In genomic region chr12:111160350-111161142, GRCh38 we compare ENCODE assay signal across 26 cellular contexts.
DNase-seq lines count a peak whose midpoint lies in the region; ATAC-seq, FAIRE-seq and TF ChIP-seq lines count a peak whose summit lies in the region.
"Had no signal": no experiment of that assay in that cellular context is flagged by ENCODE, and none has a peak within 500 bp of the region (broad histone marks: within the 10 kb centered on the region; RNA-seq: fewer than 3 reads in every experiment).

No MANE protein-coding gene starts in this region.

- H3K9ac ChIP-seq in HepG2 (ENCODE audit: insufficient read depth, low read depth, low read length): no peak overlapping the region

- H3K9me3 ChIP-seq in SJCRH30 (replicated peaks) (no peaks in the 10 kb centered on the region), HepG2 (ENCODE audit: low read length) (no peaks in the 10 kb centered on the region)
- H3K9me3 ChIP-seq: heart right ventricle, left ventricle myocardium inferior, thoracic aorta had no signal

- H3K27me3 ChIP-seq in SJCRH30 (no peaks in the 10 kb centered on the region), HepG2 (ENCODE audit: control insufficient read depth in 1 of 2, insufficient read depth in 2 of 2, low read length in 2 of 2) (no peaks in the 10 kb centered on the region; a peak in 2 of 5 replicates)

- TF ChIP-seq POLR2A in HepG2 (IDR thresholded peaks at IDR 0.05; ENCODE audit: insufficient read depth in 1 of 2, low read depth in 2 of 2, low read length in 2 of 2): no peak

- TF ChIP-seq RAD21 in HepG2 (CRISPR knock-in tag; IDR thresholded peaks at IDR 0.05): no peak

- no TSS peak for BruUV-seq in HepG2 (replicated peaks; lab: Mats Ljungman, UMichigan)

- POLR2A ChIA-PET in HepG2 (lab: Yijun Ruan, JAX): no interaction called here

- no peak overlapping the region for H2AFZ ChIP-seq in HepG2 (ENCODE audit: low read length)

- ATAC-seq in HepG2: no peak
- no peak for ATAC-seq in GM21390 (IDR thresholded peaks at IDR 0.05; ENCODE audit: unreplicated experiment)
- ATAC-seq: activated CD8-positive, alpha-beta T cell treated with anti-CD3 and anti-CD28 coated beads, Interleukin-2, amount 10 ng/mL, durations not matched to agents 7 days and 5 days; GM12878; stimulated activated naive B cell treated with anti-CD40 and anti-IgM and Interleukin-4, amounts not matched to agents 10 μg/mL and 1 μg/mL and 100 μg/mL, for 72 hours had no signal

- whole genome bisulfite sequencing in HepG2 (ENCODE audit: low lambda C conversion rate): 37% methylated on average over 13 of the region's 25 CpGs

- no peaks in the 10 kb centered on the region for H3K79me2 ChIP-seq in HepG2 (ENCODE audit: insufficient read depth, low read length)

- H3K4me3 ChIP-seq in SJCRH30: no peak overlapping the region
- no peak overlapping the region for H3K4me3 ChIP-seq in HepG2 (replicated peaks in 1 of 3; ENCODE audit: insufficient read depth in 1 of 3, low read depth in 2 of 3, low read length in 3 of 3)
- H3K4me3 ChIP-seq: GM12878, heart right ventricle, left ventricle myocardium inferior, thoracic aorta had no signal

- H4K20me1 ChIP-seq in HepG2 (ENCODE audit: insufficient read depth, low read length): 0 out of 2 replicates have a peak, but pooled peaks cover 2% of the 10 kb centered on the region

- peak overlapping the region; percentile 35 for H3K27ac ChIP-seq in SJCRH30
- no peak overlapping the region for H3K27ac ChIP-seq in HepG2 (ENCODE audit: extremely low read length, insufficient read depth, low read length)
- H3K27ac ChIP-seq: 22Rv1, heart right ventricle, left ventricle myocardium inferior, thoracic aorta had no signal

- in situ Hi-C loops in HepG2 (cut with HindIII; ENCODE audit: extremely low pct_ligation_motif_present, low pct_unique_long_range_greater_than_20kb): no loop called here

- peaks cover 16% of the 10 kb centered on the region for H3K4me1 ChIP-seq in SJCRH30
- no peaks in the 10 kb centered on the region for H3K4me1 ChIP-seq in HepG2 (ENCODE audit: insufficient read depth, low read length)

- no peak for FAIRE-seq in HepG2 (lab: Jason Lieb, UNC)
- FAIRE-seq: GM12878, small intestine had no signal

- H3K36me3 ChIP-seq in SJCRH30: no peaks in the 10 kb centered on the region
- no peaks in the 10 kb centered on the region for H3K36me3 ChIP-seq in HepG2 (replicated peaks in 1 of 2; ENCODE audit: control insufficient read depth in 1 of 2, insufficient read depth in 2 of 2, low read length in 2 of 2)
- H3K36me3 ChIP-seq: heart right ventricle, left ventricle myocardium inferior, thoracic aorta had no signal

- no peak overlapping the region for H3K4me2 ChIP-seq in HepG2 (ENCODE audit: low read depth, low read length)

- DNase-seq in NCI-H1105 treated with DMSO at 0.1 percent for 48 hours (lab: John Stamatoyannopoulos, UW): peak; percentile 11
- no peak for DNase-seq in NCI-H1105 (lab: John Stamatoyannopoulos, UW)
- DNase-seq in SJCRH30: peak; percentile 90 to 91
- no peak for DNase-seq in HepG2 (ENCODE audit: low spot score)
- DNase-seq in DMS79 (lab: John Stamatoyannopoulos, UW): no peak
- DNase-seq in cortex of kidney (lab: John Stamatoyannopoulos, UW): no peak
- no peak for DNase-seq in NCI-H1092 treated with DMSO at 0.1 percent for 48 hours (lab: John Stamatoyannopoulos, UW)
- DNase-seq: activated CD8-positive, alpha-beta T cell treated with anti-CD3 and anti-CD28 coated beads, Interleukin-2, amount 10 ng/mL, durations not matched to agents 7 days and 5 days; activated T-cell treated with anti-CD3 and anti-CD28 coated beads, Interleukin-2, amount 50 U/mL, for 1 hour; anterior cingulate cortex; caudate nucleus; CD4-positive, alpha-beta memory T cell; DMS53; heart right ventricle; left ventricle myocardium inferior; midbrain; NCI-H2029 treated with DMSO at 0.1 percent for 48 hours; NCI-H510A treated with DMSO at 0.1 percent for 48 hours; small intestine; stimulated activated CD4-positive, alpha-beta T cell treated with anti-CD3 and anti-CD28 coated beads, Interleukin-2, amount 100 ng/mL, for 24 hours; stimulated activated naive B cell treated with anti-CD40 and anti-IgM and Interleukin-4, amounts not matched to agents 10 μg/mL and 1 μg/mL and 100 μg/mL, for 72 hours; T-helper 9 cell had no signal

- CTCF ChIA-PET in HepG2 (lab: Yijun Ruan, JAX; ENCODE audit: low intra/inter-chr PET ratio, low total read pairs): no interaction called here

- TF ChIP-seq EP300 in HepG2 (IDR thresholded peaks at IDR 0.05; ENCODE audit: low read depth in 2 of 2, low read length in 2 of 2) (no peak), HepG2 (CRISPR knock-in tag; IDR thresholded peaks at IDR 0.05; ENCODE audit: borderline replicate concordance) (no peak)

- intact Hi-C loops in HepG2 (cut with micrococcal nuclease; ENCODE audit: unreplicated experiment): no loop called here

- no peak for TF ChIP-seq CTCF in HepG2 (CRISPR knock-in tag; IDR thresholded peaks at IDR 0.05)

TF ChIP-seq in HepG2, 621 proteins besides CTCF, POLR2A, EP300 and RAD21:
- no peak for TF ChIP-seq PCBP1 (IDR thresholded peaks at IDR 0.05; ENCODE audit: borderline replicate concordance, low read depth, low read length)
- TF ChIP-seq HNF4G (IDR thresholded peaks at IDR 0.05; ENCODE audit: borderline replicate concordance, low read depth, low read length): no peak
- no peak for TF ChIP-seq HNF4G (CRISPR knock-in tag; IDR thresholded peaks at IDR 0.05; ENCODE audit: borderline replicate concordance, low read depth)
- no peak for TF ChIP-seq ZNF503 (CRISPR knock-in tag; IDR thresholded peaks at IDR 0.05)
- no peak for TF ChIP-seq E2F1 (CRISPR knock-in tag; IDR thresholded peaks at IDR 0.05)
- TF ChIP-seq ATF7 (IDR thresholded peaks at IDR 0.05): 0 out of 2 replicates have a peak, but pooled peaks have one; percentile 12
- TF ChIP-seq ATF7 (CRISPR knock-in tag; IDR thresholded peaks at IDR 0.05): no peak
- no peak for TF ChIP-seq PRMT3 (CRISPR knock-in tag; IDR thresholded peaks at IDR 0.05; ENCODE audit: borderline replicate concordance, low read depth)
- no peak for TF ChIP-seq ZBTB10 (CRISPR knock-in tag; IDR thresholded peaks at IDR 0.05; ENCODE audit: borderline replicate concordance)

Comparison
In these comparisons a context has a peak if more than half of its experiments do, and no peak if none do; other contexts are left out.
1. DNase-seq: peak in NCI-H1105 treated with DMSO at 0.1 percent for 48 hours (single experiment) and SJCRH30 (2 of 2); none in NCI-H1105 (single experiment), HepG2 (single experiment), DMS79 (single experiment), cortex of kidney (single experiment) and NCI-H1092 treated with DMSO at 0.1 percent for 48 hours (single experiment).